ENCODE assay signal across 15 cellular contexts in the genomic region with DNA sequence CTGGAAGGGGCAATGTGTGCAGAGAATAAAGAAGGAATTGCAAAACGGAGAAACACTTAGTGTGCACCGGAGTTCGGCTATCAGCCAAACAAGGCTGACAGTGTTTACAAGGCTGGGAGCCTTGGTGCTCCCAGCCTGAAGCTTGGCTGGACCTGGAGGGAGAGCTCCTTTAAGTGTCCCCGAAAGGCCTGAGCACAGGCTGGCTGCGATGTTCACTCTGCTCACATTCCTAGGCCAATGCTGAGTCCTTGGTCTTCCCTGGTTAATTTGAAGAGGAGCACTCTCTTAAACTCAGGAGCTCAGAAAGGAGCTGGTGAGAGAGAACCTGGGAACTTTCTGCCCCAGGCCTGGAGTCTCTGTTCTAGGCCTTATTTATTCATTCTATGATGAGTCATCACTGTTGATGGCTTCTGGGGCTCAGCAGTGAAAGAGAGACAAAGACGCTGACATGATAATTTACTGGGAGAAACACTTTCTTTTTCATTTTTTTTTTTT.
A peak's percentile ranks its signal among the peaks of the same experiment; 100 is the strongest.
DNase-seq lines count a peak whose midpoint lies in the region; ATAC-seq and TF ChIP-seq lines count a peak whose summit lies in the region.
"Had no signal": no experiment of that assay in that cellular context is flagged by ENCODE, and none has a peak within 500 bp of the region (broad histone marks: within the 10 kb centered on the region; RNA-seq: fewer than 3 reads in every experiment).

No MANE protein-coding gene starts in this region.

- no peaks in the 10 kb centered on the region for H3K27me3 Mint-ChIP-seq in neural crest cell (ENCODE audit: low read depth)
- H3K27me3 Mint-ChIP-seq in CD8-positive, alpha-beta T cell (ENCODE audit: low read depth): no peaks in the 10 kb centered on the region
- H3K27me3 Mint-ChIP-seq: activated CD4-positive, alpha-beta T cell treated with anti-CD3 and anti-CD28 coated beads, Interleukin-2, amount 10 ng/mL, durations not matched to agents 7 days and 5 days had no signal

- peaks cover 38% of the 10 kb centered on the region for H3K4me1 Mint-ChIP-seq in neural crest cell
- H3K4me1 Mint-ChIP-seq in CD8-positive, alpha-beta T cell (ENCODE audit: low read depth): no peaks in the 10 kb centered on the region
- H3K4me1 Mint-ChIP-seq: activated CD4-positive, alpha-beta T cell treated with anti-CD3 and anti-CD28 coated beads, Interleukin-2, amount 10 ng/mL, durations not matched to agents 7 days and 5 days; stimulated activated effector memory CD8-positive, alpha-beta T cell treated with anti-CD3 and anti-CD28 coated beads, Interleukin-12 subunit alpha, Interleukin-12 subunit beta, amount 100 ng/mL, for 72 hours had no signal

- H3K4me3 Mint-ChIP-seq in neural crest cell: peak overlapping the region; percentile 35
- H3K4me3 Mint-ChIP-seq in CD8-positive, alpha-beta T cell: no peak overlapping the region
- H3K4me3 Mint-ChIP-seq: activated CD4-positive, alpha-beta T cell treated with anti-CD3 and anti-CD28 coated beads, Interleukin-2, amount 10 ng/mL, durations not matched to agents 7 days and 5 days; activated naive CD4-positive, alpha-beta T cell treated with anti-CD3 and anti-CD28 coated beads for 36 hours; nephron; stimulated activated effector memory CD8-positive, alpha-beta T cell treated with anti-CD3 and anti-CD28 coated beads, Interleukin-12 subunit alpha, Interleukin-12 subunit beta, amount 100 ng/mL, for 72 hours had no signal

- peak overlapping the region; percentile 13 for H3K9ac ChIP-seq in endocrine pancreas (ENCODE audit: control insufficient read depth, insufficient read depth, low read length)

- H3K9me3 ChIP-seq in PC-9 (ENCODE audit: insufficient read depth, low read depth): no peaks in the 10 kb centered on the region
- no peaks in the 10 kb centered on the region for H3K9me3 ChIP-seq in endocrine pancreas (ENCODE audit: control insufficient read depth, low read length)
- no peaks in the 10 kb centered on the region for H3K9me3 ChIP-seq in WERI-Rb-1 (ENCODE audit: severe bottlenecking)
- no peaks in the 10 kb centered on the region for H3K9me3 ChIP-seq in CD8-positive, alpha-beta T cell (ENCODE audit: low read length)

- H3K4me3 ChIP-seq in PC-9 (no peak overlapping the region), endocrine pancreas (ENCODE audit: control insufficient read depth, insufficient read depth, low read length) (no peak overlapping the region), WERI-Rb-1 (ENCODE audit: low read depth, low read length) (no peak overlapping the region)
- no peak overlapping the region for H3K4me3 ChIP-seq in CD8-positive, alpha-beta T cell (ENCODE audit: low read depth, low read length)

- POLR2A ChIA-PET in PC-9 (lab: Charles Lee; ENCODE audit: unreplicated experiment): interaction anchor here (0.6 kb wide), 1 partner anchor 1148 kb away, joined by 3 read pairs; no protein-coding TSS in a partner anchor
- POLR2A ChIA-PET in CD8-positive, alpha-beta T cell (lab: Charles Lee): no interaction called here

- H2AFZ ChIP-seq in PC-9: 0 out of 2 replicates have a peak overlapping the region, but pooled peaks have one; percentile 41

- no peak for ATAC-seq in CD8-positive, alpha-beta T cell
- ATAC-seq: stimulated activated effector memory CD8-positive, alpha-beta T cell treated with anti-CD3 and anti-CD28 coated beads, Interleukin-12 subunit alpha, Interleukin-12 subunit beta, amount 100 ng/mL, for 72 hours had no signal

- no peaks in the 10 kb centered on the region for H3K9me2 ChIP-seq in PC-9 (ENCODE audit: insufficient read depth)

- no peaks in the 10 kb centered on the region for H3K4me1 ChIP-seq in PC-9 (replicated peaks; ENCODE audit: insufficient read depth)
- no peaks in the 10 kb centered on the region for H3K4me1 ChIP-seq in endocrine pancreas (ENCODE audit: control insufficient read depth, insufficient read depth, low read length)
- H3K4me1 ChIP-seq in CD8-positive, alpha-beta T cell (ENCODE audit: insufficient read depth, low read length): no peaks in the 10 kb centered on the region

- H3F3A ChIP-seq in PC-9 (ENCODE audit: insufficient read depth, low read depth): no peaks in the 10 kb centered on the region; the same call in 1 of the 2 replicates

- no peaks in the 10 kb centered on the region for H3K36me3 ChIP-seq in PC-9 (ENCODE audit: low read depth)
- no peaks in the 10 kb centered on the region for H3K36me3 ChIP-seq in endocrine pancreas (ENCODE audit: control insufficient read depth, insufficient read depth, low read length)
- no peaks in the 10 kb centered on the region for H3K36me3 ChIP-seq in WERI-Rb-1
- H3K36me3 ChIP-seq in CD8-positive, alpha-beta T cell (ENCODE audit: insufficient read depth, low read length): no peaks in the 10 kb centered on the region

- TF ChIP-seq CTCF in PC-9 (conservative IDR thresholded peaks at IDR 0.05) (no peak), neural crest cell (conservative IDR thresholded peaks at IDR 0.05) (no peak), WERI-Rb-1 (IDR thresholded peaks at IDR 0.05; ENCODE audit: low read depth, low read length) (no peak)
- TF ChIP-seq CTCF in CD8-positive, alpha-beta T cell (IDR thresholded peaks at IDR 0.05): no peak

- DNase-seq in EH (ENCODE audit: low read depth): peak; percentile 88
- DNase-seq in PC-9: peak in 1 of 2 experiments; percentile 21
- DNase-seq in neural crest cell (ENCODE audit: low read depth, low spot score): no peak
- DNase-seq in WERI-Rb-1: no peak
- DNase-seq in activated CD4-positive, CD25-positive, alpha-beta regulatory T cell (lab: John Stamatoyannopoulos, UW): no peak
- no peak for DNase-seq in CD8-positive, alpha-beta T cell
- DNase-seq in activated CD4-positive, CD25-positive, alpha-beta regulatory T cell treated with anti-CD3 and anti-CD28 coated beads, Interleukin-2, amount 50 U/mL, for 72 hours: no peak
- DNase-seq: activated CD4-positive, alpha-beta T cell treated with anti-CD3 and anti-CD28 coated beads, Interleukin-2, amount 10 ng/mL, durations not matched to agents 7 days and 5 days; activated naive CD4-positive, alpha-beta T cell treated with anti-CD3 and anti-CD28 coated beads for 36 hours; effector CD4-positive, alpha-beta T cell; NCI-H187 treated with DMSO at 0.1 percent for 48 hours; stimulated activated CD4-positive, alpha-beta T cell treated with anti-CD3 and anti-CD28 coated beads, Interleukin-15, amount 100 ng/mL, for 24 hours had no signal

- peak overlapping the region; percentile 76 for H3K27ac Mint-ChIP-seq in neural crest cell (ENCODE audit: unreplicated experiment)
- no peak overlapping the region for H3K27ac Mint-ChIP-seq in CD8-positive, alpha-beta T cell
- H3K27ac Mint-ChIP-seq: activated CD4-positive, alpha-beta T cell treated with anti-CD3 and anti-CD28 coated beads, Interleukin-2, amount 10 ng/mL, durations not matched to agents 7 days and 5 days; activated naive CD4-positive, alpha-beta T cell treated with anti-CD3 and anti-CD28 coated beads for 36 hours; nephron; stimulated activated effector memory CD8-positive, alpha-beta T cell treated with anti-CD3 and anti-CD28 coated beads, Interleukin-12 subunit alpha, Interleukin-12 subunit beta, amount 100 ng/mL, for 72 hours had no signal

- CTCF ChIA-PET in PC-9 (lab: Charles Lee): no interaction called here
- CTCF ChIA-PET in CD8-positive, alpha-beta T cell (lab: Charles Lee): no interaction called here

- no peaks in the 10 kb centered on the region for H3K79me2 ChIP-seq in PC-9 (ENCODE audit: low read depth)

- no peak overlapping the region for H3K4me2 ChIP-seq in PC-9

- H3K36me3 Mint-ChIP-seq in neural crest cell (ENCODE audit: low read depth): no peaks in the 10 kb centered on the region
- H3K36me3 Mint-ChIP-seq in CD8-positive, alpha-beta T cell: no peaks in the 10 kb centered on the region
- H3K36me3 Mint-ChIP-seq: stimulated activated effector memory CD8-positive, alpha-beta T cell treated with anti-CD3 and anti-CD28 coated beads, Interleukin-12 subunit alpha, Interleukin-12 subunit beta, amount 100 ng/mL, for 72 hours had no signal

- intact Hi-C loops in PC-9 (cut with micrococcal nuclease; ENCODE audit: unreplicated experiment): no loop called here
- intact Hi-C loops in CD8-positive, alpha-beta T cell (cut with DNase I, micrococcal nuclease): no loop called here

- H4K20me1 ChIP-seq in PC-9 (ENCODE audit: insufficient read depth): no peaks in the 10 kb centered on the region

- no TSS peak for BruUV-seq in PC-9 (replicated peaks; lab: Mats Ljungman, UMichigan)

- no peak overlapping the region for H3K27ac ChIP-seq in PC-9
- no peak overlapping the region for H3K27ac ChIP-seq in WERI-Rb-1
- no peak overlapping the region for H3K27ac ChIP-seq in CD8-positive, alpha-beta T cell (ENCODE audit: low read depth, low read length)

- H3K9me3 Mint-ChIP-seq in neural crest cell: peaks cover 2% of the 10 kb centered on the region
- no peaks in the 10 kb centered on the region for H3K9me3 Mint-ChIP-seq in CD8-positive, alpha-beta T cell
- H3K9me3 Mint-ChIP-seq: activated CD4-positive, alpha-beta T cell treated with anti-CD3 and anti-CD28 coated beads, Interleukin-2, amount 10 ng/mL, durations not matched to agents 7 days and 5 days; activated naive CD4-positive, alpha-beta T cell treated with anti-CD3 and anti-CD28 coated beads for 36 hours; stimulated activated effector memory CD8-positive, alpha-beta T cell treated with anti-CD3 and anti-CD28 coated beads, Interleukin-12 subunit alpha, Interleukin-12 subunit beta, amount 100 ng/mL, for 72 hours had no signal

- H3K27me3 ChIP-seq in PC-9 (ENCODE audit: insufficient read depth, low read depth) (no peaks in the 10 kb centered on the region), endocrine pancreas (ENCODE audit: control insufficient read depth, insufficient read depth, low read length) (no peaks in the 10 kb centered on the region), WERI-Rb-1 (ENCODE audit: insufficient read depth, low read depth, severe bottlenecking) (no peaks in the 10 kb centered on the region)
- H3K27me3 ChIP-seq in CD8-positive, alpha-beta T cell (ENCODE audit: insufficient read depth, low read length): no peaks in the 10 kb centered on the region
